In genomic region chr20:49964964-49965780, GRCh38 we compare ENCODE assay signal across 7 cellular contexts. TPM values are rescaled to one million over a fixed set of nuclear protein-coding genes. Genes with fewer than 3 reads are reported as not detected.
DNase-seq lines count a peak whose midpoint lies in the region; ATAC-seq, FAIRE-seq and TF ChIP-seq lines count a peak whose summit lies in the region.

No MANE protein-coding gene starts in this region.

- no peak overlapping the region for H3K18ac ChIP-seq in H9 (ENCODE audit: insufficient read length, low read depth, low read length)

- no peak overlapping the region for H3K23ac ChIP-seq in H9 (ENCODE audit: insufficient read length, low read depth, low read length)

- H3K14ac ChIP-seq in H9 (ENCODE audit: insufficient read depth, low read length) = no peak overlapping the region

- peak overlapping the region in 1 of 3 experiments; percentile 54; a peak in 1 of 7 replicates for H3K27ac Mint-ChIP-seq in H9

- WGBS in H9 (ENCODE audit: extremely low coverage, insufficient read length, low lambda C conversion rate) = no CpG with 5 or more reads among the region's 5 CpGs

- H2AK5ac ChIP-seq in H9 (ENCODE audit: insufficient read length, low read length) = no peak overlapping the region

- no peak overlapping the region for H2AFZ ChIP-seq in H9 (ENCODE audit: low read length)

- no peak overlapping the region for H3T11ph ChIP-seq in H9 (ENCODE audit: low read length)

- H2BK5ac ChIP-seq in H9 (ENCODE audit: insufficient read length, low read length) = no peak overlapping the region

- H3K9me3 Mint-ChIP-seq in H9 = no peaks in the 10 kb centered on the region

- no peak overlapping the region for H2BK20ac ChIP-seq in H9 (ENCODE audit: low read depth, low read length, poor library complexity, severe bottlenecking)

- no peaks in the 10 kb centered on the region for H3K27me3 ChIP-seq in H9 (ENCODE audit: insufficient read depth, low read length)

- H3K4ac ChIP-seq in H9 (ENCODE audit: low read depth, low read length) = no peak overlapping the region

- H3K23me2 ChIP-seq in H9 (ENCODE audit: insufficient read length, low read depth, low read length, poor library complexity, severe bottlenecking) = no peaks in the 10 kb centered on the region

- H3K4me1 Mint-ChIP-seq in H9 = peaks cover 5 to 15% of the 10 kb centered on the region in 2 experiments; a peak in 3 of 4 replicates

- FAIRE-seq in urothelium cell line (lab: Jason Lieb, UNC) = no peak

- H3K36me3 Mint-ChIP-seq in H9 (ENCODE audit: insufficient read depth in 1 of 3, low read depth in 3 of 3) = peaks cover 1 to 7% (median 7%) of the 10 kb centered on the region in 3 experiments; a peak in 6 of 7 replicates

- peak; percentile 60 for DNase-seq in DMS 273 treated with DMSO at 0.1 percent for 48 hours (lab: John Stamatoyannopoulos, UW)
- peak; percentile 82 for DNase-seq in H9
- DNase-seq in SHP77 (lab: John Stamatoyannopoulos, UW) = peak; percentile 19 to 36
- peak; percentile 40 for DNase-seq in germinal center (ENCODE audit: low spot score)
- DNase-seq in urothelium cell line (ENCODE audit: low spot score) = peak; percentile 84

- H3K4me1 ChIP-seq in H9 (ENCODE audit: insufficient read depth, low read length) = no peaks in the 10 kb centered on the region; the same call in 1 of the 2 replicates

- H3K9me3 ChIP-seq in H9 (ENCODE audit: control insufficient read depth, low read depth, low read length) = no peaks in the 10 kb centered on the region

- peak overlapping the region; percentile 12 for H4K5ac ChIP-seq in H9 (ENCODE audit: insufficient read length, low read depth, low read length)

- ATAC-seq in HG02852 (IDR thresholded peaks at IDR 0.05; ENCODE audit: unreplicated experiment) (no peak), GM18909 (IDR thresholded peaks at IDR 0.05; ENCODE audit: poor library complexity, unreplicated experiment) (no peak)

- H3K9ac ChIP-seq in H9 (ENCODE audit: extremely low read depth, insufficient read length, low read length) = no peak overlapping the region

- no peak overlapping the region for H3K27ac ChIP-seq in H9 (ENCODE audit: insufficient read length, low read depth, low read length)

- H4K20me1 ChIP-seq in H9 (ENCODE audit: control insufficient read depth, insufficient read depth, insufficient read length) = no peaks in the 10 kb centered on the region

- no peak overlapping the region for H4K8ac ChIP-seq in H9 (replicated peaks; ENCODE audit: insufficient read length, low read depth, low read length)

- no peak overlapping the region for H2BK15ac ChIP-seq in H9 (ENCODE audit: low read depth, low read length)

- no peak overlapping the region for H2BK12ac ChIP-seq in H9 (ENCODE audit: insufficient read length, low read depth, low read length)

- H3K79me2 ChIP-seq in H9 (ENCODE audit: insufficient read depth, low read length) = no peaks in the 10 kb centered on the region

- TF ChIP-seq CTCF in H9 (conservative IDR thresholded peaks at IDR 0.05) = peak; percentile 94

- no peak overlapping the region for H3K4me2 ChIP-seq in H9 (ENCODE audit: insufficient read depth, insufficient read length, low read length)

- H3K27me3 Mint-ChIP-seq in H9 (ENCODE audit: low read depth) = no peaks in the 10 kb centered on the region

- H2BK120ac ChIP-seq in H9 (ENCODE audit: low read depth, low read length, poor library complexity, severe bottlenecking) = no peak overlapping the region

- no peaks in the 10 kb centered on the region for H3K79me1 ChIP-seq in H9 (ENCODE audit: insufficient read depth, low read depth, low read length, poor library complexity, severe bottlenecking)

- no peak overlapping the region for H3K56ac ChIP-seq in H9 (ENCODE audit: insufficient read length, low read depth, low read length)

- H3K4me3 Mint-ChIP-seq in H9 = no peak overlapping the region

- H4K91ac ChIP-seq in H9 (ENCODE audit: insufficient read length, low read depth, low read length) = no peak overlapping the region

RNA-seq across cellular contexts. Expression of gene SNAI1, which starts 17.6 kb away (rescaled TPM):
- 6.4 and 7.0 TPM in 2 replicates for total RNA-seq in H9 (2021)

RNA-seq across cellular contexts. Expression of gene RNF114, which starts 29.0 kb away (rescaled TPM):
- total RNA-seq in H9 (2021) = 73.4 and 75.5 TPM in 2 replicates

RNA-seq across cellular contexts. Expression of gene SPATA2, which starts 49.8 kb away (rescaled TPM):
- 9.6 and 9.8 TPM in 2 replicates for total RNA-seq in H9 (2021)

Comparison
In these comparisons a context has a peak if more than half of its experiments do, and no peak if none do; other contexts are left out.
1. DNase-seq: peak in every context shown above with its lines; median percentile 84 in urothelium cell line; 82 in H9; 60 in DMS 273 treated with DMSO at 0.1 percent for 48 hours; 40 in germinal center; 28 in SHP77.